ENCODE assay signal across 7 cellular contexts in genomic region chr13:46893820-46894533, GRCh38. TPM values are rescaled to one million over a fixed set of nuclear protein-coding genes. Genes with fewer than 3 reads are reported as not detected.
DNase-seq lines count a peak whose midpoint lies in the region; ATAC-seq, FAIRE-seq and TF ChIP-seq lines count a peak whose summit lies in the region.

No MANE protein-coding gene starts in this region.

- CTCF ChIA-PET in activated CD8-positive, alpha-beta T cell treated with anti-CD3 and anti-CD28 coated beads for 36 hours (lab: Charles Lee): interaction anchor here (0.7 to 2.1 kb wide), 31 partner anchors 8 to 700 kb away, joined by 3 to 9 read pairs (median 3); no protein-coding TSS in a partner anchor

- TF ChIP-seq CTCF in activated CD8-positive, alpha-beta T cell treated with anti-CD3 and anti-CD28 coated beads for 36 hours (IDR thresholded peaks at IDR 0.05): peak; percentile 99

- intact Hi-C loops in activated CD8-positive, alpha-beta T cell treated with anti-CD3 and anti-CD28 coated beads for 36 hours (cut with micrococcal nuclease): no loop called here

- peaks cover 12% of the 10 kb centered on the region for H3K4me1 Mint-ChIP-seq in activated CD8-positive, alpha-beta T cell treated with anti-CD3 and anti-CD28 coated beads for 36 hours (ENCODE audit: low read depth)

- DNase-seq in GM12892 (ENCODE audit: insufficient read length) (peak; percentile 66), NCI-H460 (ENCODE audit: extremely low read depth, low read depth) (peak; percentile 14), lung microvascular endothelial cell (ENCODE audit: low read depth in 2 of 2) (peak; percentile 37 to 47)
- peak; percentile 68 for DNase-seq in activated CD8-positive, alpha-beta T cell treated with anti-CD3 and anti-CD28 coated beads for 36 hours
- peak; percentile 25 for DNase-seq in effector CD4-positive, alpha-beta T cell
- peak; percentile 6 to 62 (median 24) for DNase-seq in stimulated activated CD4-positive, alpha-beta T cell treated with anti-CD3 and anti-CD28 coated beads, TNF-alpha, amount 100 ng/mL, for 1 hour (ENCODE audit: low read depth in 3 of 3, low spot score in 1 of 3)

- POLR2A ChIA-PET in activated CD8-positive, alpha-beta T cell treated with anti-CD3 and anti-CD28 coated beads for 36 hours (lab: Charles Lee): interaction anchor here (1.4 kb wide), 1 partner anchor 11 kb away, joined by 3 read pairs; no protein-coding TSS in a partner anchor

- no peaks in the 10 kb centered on the region for H3K9me3 Mint-ChIP-seq in activated CD8-positive, alpha-beta T cell treated with anti-CD3 and anti-CD28 coated beads for 36 hours

- H3K27ac Mint-ChIP-seq in activated CD8-positive, alpha-beta T cell treated with anti-CD3 and anti-CD28 coated beads for 36 hours: no peak overlapping the region

- peak; percentile 79 for ATAC-seq in HG02610 (IDR thresholded peaks at IDR 0.05; ENCODE audit: unreplicated experiment)
- ATAC-seq in activated CD8-positive, alpha-beta T cell treated with anti-CD3 and anti-CD28 coated beads for 36 hours: peak; percentile 99

- no peak for TF ChIP-seq POLR2A in GM12892 (IDR thresholded peaks at IDR 0.05; ENCODE audit: low read depth, low read length)

- no peaks in the 10 kb centered on the region for H3K36me3 Mint-ChIP-seq in activated CD8-positive, alpha-beta T cell treated with anti-CD3 and anti-CD28 coated beads for 36 hours (ENCODE audit: low read depth)

- FAIRE-seq in GM12892 (lab: Jason Lieb, UNC): peak; percentile 81

- H3K4me3 Mint-ChIP-seq in activated CD8-positive, alpha-beta T cell treated with anti-CD3 and anti-CD28 coated beads for 36 hours: peak overlapping the region; percentile 49

- peaks cover 50% of the 10 kb centered on the region for H3K27me3 Mint-ChIP-seq in activated CD8-positive, alpha-beta T cell treated with anti-CD3 and anti-CD28 coated beads for 36 hours

RNA-seq across cellular contexts. Expression of gene HTR2A, which starts 2.9 kb away (rescaled TPM):
- polyA plus RNA-seq in GM12892 (2012; ENCODE audit: missing spikeins): not detected
- total RNA-seq in NCI-H460 (2014; rRNA removed; shearing (Covaris generic)): not detected in 2 replicates
- polyA plus RNA-seq in NCI-H460 (2014; cell fraction: nucleus; rRNA removed): not detected in 2 replicates
- total RNA-seq in activated CD8-positive, alpha-beta T cell treated with anti-CD3 and anti-CD28 coated beads for 36 hours: not detected
- not detected in 2 replicates for total RNA-seq in lung microvascular endothelial cell

Comparison
In these comparisons a context has a peak if more than half of its experiments do, and no peak if none do; other contexts are left out.
1. Peak in every context shown above with its lines: DNase-seq and ATAC-seq.
2. DNase-seq: peak in every context shown above with its lines; median percentile 68 in activated CD8-positive, alpha-beta T cell treated with anti-CD3 and anti-CD28 coated beads for 36 hours; 66 in GM12892; 42 in lung microvascular endothelial cell; 25 in effector CD4-positive, alpha-beta T cell; 24 in stimulated activated CD4-positive, alpha-beta T cell treated with anti-CD3 and anti-CD28 coated beads, TNF-alpha, amount 100 ng/mL, for 1 hour; 14 in NCI-H460.